ENCODE assay signal across 9 cellular contexts in genomic region chr12:31651893-31652521, GRCh38. TPM values are rescaled to one million over a fixed set of nuclear protein-coding genes. Genes with fewer than 3 reads are reported as not detected.
DNase-seq lines count a peak whose midpoint lies in the region; ATAC-seq, FAIRE-seq and TF ChIP-seq lines count a peak whose summit lies in the region.
"Had no signal": no experiment of that assay in that cellular context is flagged by ENCODE, and none has a peak within 500 bp of the region (broad histone marks: within the 10 kb centered on the region; RNA-seq: fewer than 3 reads in every experiment).

No MANE protein-coding gene starts in this region.

- H3K36me3 Mint-ChIP-seq in activated CD4-positive, alpha-beta T cell treated with anti-CD3 and anti-CD28 coated beads for 36 hours (ENCODE audit: low read depth): no peaks in the 10 kb centered on the region
- H3K36me3 Mint-ChIP-seq in activated CD4-positive, alpha-beta T cell treated with anti-CD3 and anti-CD28 coated beads, Interleukin-2, amount 10 ng/mL, durations not matched to agents 24 days and 14 days (ENCODE audit: low read depth): no peaks in the 10 kb centered on the region

- TF ChIP-seq POLR2A in GM12891 (IDR thresholded peaks at IDR 0.05; ENCODE audit: low read depth, low read length): no peak

- no peak for TF ChIP-seq CTCF in cardiac fibroblast (IDR thresholded peaks at IDR 0.05; ENCODE audit: low read depth, low read length)

- no peak overlapping the region for H3K4me3 Mint-ChIP-seq in activated CD4-positive, alpha-beta T cell treated with anti-CD3 and anti-CD28 coated beads for 36 hours
- no peak overlapping the region for H3K4me3 Mint-ChIP-seq in activated CD4-positive, alpha-beta T cell treated with anti-CD3 and anti-CD28 coated beads, Interleukin-2, amount 10 ng/mL, durations not matched to agents 24 days and 14 days

- CTCF ChIA-PET in activated CD4-positive, alpha-beta T cell treated with anti-CD3 and anti-CD28 coated beads for 36 hours (lab: Charles Lee): interaction anchor here (0.9 to 3.3 kb wide), 12 partner anchors 11 to 660 kb away, joined by 3 to 23 read pairs (median 6); partner anchors contain the start of gene BICD1

- no peaks in the 10 kb centered on the region for H3K27me3 Mint-ChIP-seq in activated CD4-positive, alpha-beta T cell treated with anti-CD3 and anti-CD28 coated beads for 36 hours
- no peaks in the 10 kb centered on the region for H3K27me3 Mint-ChIP-seq in activated CD4-positive, alpha-beta T cell treated with anti-CD3 and anti-CD28 coated beads, Interleukin-2, amount 10 ng/mL, durations not matched to agents 24 days and 14 days

- FAIRE-seq in GM12891 (lab: Jason Lieb, UNC): no peak

- no peak for ATAC-seq in activated CD4-positive, alpha-beta T cell treated with anti-CD3 and anti-CD28 coated beads for 36 hours

- peak overlapping the region; percentile 47 for H3K27ac Mint-ChIP-seq in activated CD4-positive, alpha-beta T cell treated with anti-CD3 and anti-CD28 coated beads for 36 hours
- no peak overlapping the region for H3K27ac Mint-ChIP-seq in activated CD4-positive, alpha-beta T cell treated with anti-CD3 and anti-CD28 coated beads, Interleukin-2, amount 10 ng/mL, durations not matched to agents 24 days and 14 days

- no peak for DNase-seq in activated CD4-positive, alpha-beta T cell treated with anti-CD3 and anti-CD28 coated beads for 36 hours
- DNase-seq in activated CD4-positive, alpha-beta T cell treated with anti-CD3 and anti-CD28 coated beads, Interleukin-2, amount 10 ng/mL, durations not matched to agents 24 days and 14 days: no peak
- DNase-seq in NCI-H526 (lab: John Stamatoyannopoulos, UW) (peak; percentile 90 to 93), cardiac fibroblast (ENCODE audit: low read depth in 2 of 2) (peak; percentile 22 to 31), stromal cell of bone marrow (ENCODE audit: low read depth) (peak; percentile 41), cerebellar nuclear complex (lab: John Stamatoyannopoulos, UW) (no peak), GM12891 (ENCODE audit: insufficient read length, low spot score) (no peak)
- no peak for DNase-seq in activated CD4-positive, CD25-positive, alpha-beta regulatory T cell (lab: John Stamatoyannopoulos, UW)
- DNase-seq: effector CD4-positive, alpha-beta T cell had no signal

- POLR2A ChIA-PET in activated CD4-positive, alpha-beta T cell treated with anti-CD3 and anti-CD28 coated beads for 36 hours (lab: Charles Lee): interaction anchor here (0.6 kb wide), 1 partner anchor 8 kb away, joined by 3 read pairs; no protein-coding TSS in a partner anchor

- no peak overlapping the region for H3K4me3 ChIP-seq in cardiac fibroblast (replicated peaks in 1 of 2; ENCODE audit: low read depth in 2 of 2, low read length in 2 of 2)

- intact Hi-C loops in activated CD4-positive, alpha-beta T cell treated with anti-CD3 and anti-CD28 coated beads for 36 hours (cut with DNase I, micrococcal nuclease): loop anchor here (2.0 to 10.0 kb wide), 3 partner anchors 483 to 653 kb away; no protein-coding TSS in a partner anchor
- intact Hi-C loops in activated CD4-positive, alpha-beta T cell treated with anti-CD3 and anti-CD28 coated beads, Interleukin-2, amount 10 ng/mL, durations not matched to agents 24 days and 14 days (cut with micrococcal nuclease): loop anchor here (2.0 to 10.0 kb wide), 4 partner anchors 243 to 1025 kb away; partner anchors contain the start of gene DNM1L

- peaks cover 11% of the 10 kb centered on the region for H3K4me1 Mint-ChIP-seq in activated CD4-positive, alpha-beta T cell treated with anti-CD3 and anti-CD28 coated beads for 36 hours
- peaks cover 11% of the 10 kb centered on the region for H3K4me1 Mint-ChIP-seq in activated CD4-positive, alpha-beta T cell treated with anti-CD3 and anti-CD28 coated beads, Interleukin-2, amount 10 ng/mL, durations not matched to agents 24 days and 14 days

- H3K9me3 Mint-ChIP-seq in activated CD4-positive, alpha-beta T cell treated with anti-CD3 and anti-CD28 coated beads for 36 hours (ENCODE audit: low read depth): no peaks in the 10 kb centered on the region
- H3K9me3 Mint-ChIP-seq in activated CD4-positive, alpha-beta T cell treated with anti-CD3 and anti-CD28 coated beads, Interleukin-2, amount 10 ng/mL, durations not matched to agents 24 days and 14 days: no peaks in the 10 kb centered on the region

TF ChIP-seq in GM12891, 5 proteins besides CTCF, POLR2A, EP300 and RAD21:
- TF ChIP-seq PAX5 (IDR thresholded peaks at IDR 0.05; ENCODE audit: insufficient read depth, low read length, severe bottlenecking) (no peak), SPI1 (IDR thresholded peaks at IDR 0.05; ENCODE audit: low read depth, low read length) (no peak), TAF1 (IDR thresholded peaks at IDR 0.05; ENCODE audit: low read depth, low read length) (no peak), POLR2AphosphoS5 (IDR thresholded peaks at IDR 0.05; ENCODE audit: low read depth, low read length) (no peak), POU2F2 (IDR thresholded peaks at IDR 0.05; ENCODE audit: low read depth, low read length) (no peak)

RNA-seq across cellular contexts. Expression of gene ETFBKMT, which starts 7.5 kb away (rescaled TPM):
- 1 to 10 TPM in 1 of 2 experiments, under 1 TPM in 1; 0.35 to 1.4 TPM for total RNA-seq in activated CD4-positive, alpha-beta T cell treated with anti-CD3 and anti-CD28 coated beads for 36 hours
- 0.52 and 0.84 TPM in 2 replicates for total RNA-seq in activated CD4-positive, alpha-beta T cell treated with anti-CD3 and anti-CD28 coated beads, Interleukin-2, amount 10 ng/mL, durations not matched to agents 24 days and 14 days
- 0.26 TPM for polyA plus RNA-seq in GM12891 (2012; ENCODE audit: low read depth, missing spikeins)

Comparison
In these comparisons a context has a peak if more than half of its experiments do, and no peak if none do; other contexts are left out.
1. DNase-seq: peak in NCI-H526 (2 of 2), cardiac fibroblast (2 of 2) and stromal cell of bone marrow (single experiment); none in activated CD4-positive, alpha-beta T cell treated with anti-CD3 and anti-CD28 coated beads for 36 hours (single experiment), activated CD4-positive, alpha-beta T cell treated with anti-CD3 and anti-CD28 coated beads, Interleukin-2, amount 10 ng/mL, durations not matched to agents 24 days and 14 days (single experiment), activated CD4-positive, CD25-positive, alpha-beta regulatory T cell (0 of 4), cerebellar nuclear complex (0 of 2) and GM12891 (single experiment).